Comparison of ENCODE assay signal across 30 cellular contexts in genomic region chr12:115918763-115919162, GRCh38.
DNase-seq lines count a peak whose midpoint lies in the region; ATAC-seq, FAIRE-seq and TF ChIP-seq lines count a peak whose summit lies in the region.
"Had no signal": no experiment of that assay in that cellular context is flagged by ENCODE, and none has a peak within 500 bp of the region (broad histone marks: within the 10 kb centered on the region; RNA-seq: fewer than 3 reads in every experiment).

No MANE protein-coding gene starts in this region.

- no peak overlapping the region for H3K27ac Mint-ChIP-seq in nephron progenitor cell
- H3K27ac Mint-ChIP-seq: B cell; CD8-positive, alpha-beta memory T cell had no signal

- POLR2A ChIA-PET in A549 (lab: Yijun Ruan, JAX): no interaction called here
- POLR2A ChIA-PET in K562 (lab: Yijun Ruan, JAX): interaction anchor here (0.6 to 1.3 kb wide), 3 partner anchors 15 to 1251 kb away, joined by 3 to 6 read pairs (median 3); no protein-coding TSS in a partner anchor

- H3K27me3 ChIP-seq in OCI-LY3 (ENCODE audit: low read depth, low read length) (peaks cover 10% of the 10 kb centered on the region; the same call in 1 of the 2 replicates), K562 (ENCODE audit: control insufficient read depth in 2 of 2, insufficient read depth in 2 of 2, low read length in 2 of 2) (peaks cover 0 to 11% of the 10 kb centered on the region in 2 experiments; a peak in 2 of 5 replicates)
- H3K27me3 ChIP-seq: MG63 had no signal

- ATAC-seq in A549 (no peak), K562 (peak; percentile 44; the same call in 1 of the 3 replicates), GM19452 (IDR thresholded peaks at IDR 0.05; ENCODE audit: unreplicated experiment) (no peak)
- ATAC-seq: HCT116, Panc1 had no signal

- H4K20me1 ChIP-seq in OCI-LY3 (ENCODE audit: insufficient read depth, low read length) (no peaks in the 10 kb centered on the region), K562 (replicated peaks; ENCODE audit: control insufficient read depth, insufficient read depth, low read length) (no peaks in the 10 kb centered on the region; the same call in 1 of the 2 replicates)

- no peaks in the 10 kb centered on the region for H3K4me1 Mint-ChIP-seq in nephron progenitor cell

- peaks cover 5% of the 10 kb centered on the region for H3K36me3 Mint-ChIP-seq in nephron progenitor cell (ENCODE audit: low read depth)
- H3K36me3 Mint-ChIP-seq: CD8-positive, alpha-beta memory T cell had no signal

- CTCF ChIA-PET in A549 (lab: Yijun Ruan, JAX): interaction anchor here (1.0 to 6.6 kb wide), 15 partner anchors 10 to 1952 kb away, joined by 3 to 59 read pairs (median 12); no protein-coding TSS in a partner anchor
- CTCF ChIA-PET in K562 (lab: Yijun Ruan, JAX; ENCODE audit: low intra/inter-chr PET ratio): interaction anchor here (0.6 to 2.4 kb wide), 2 partner anchors 268 to 1293 kb away, joined by 3 to 13 read pairs; no protein-coding TSS in a partner anchor

- no peak overlapping the region for H3K4me3 Mint-ChIP-seq in nephron progenitor cell
- H3K4me3 Mint-ChIP-seq: B cell; CD8-positive, alpha-beta memory T cell had no signal

- H3K27me3 Mint-ChIP-seq in nephron progenitor cell (ENCODE audit: low read depth, poor library complexity): peaks cover 64% of the 10 kb centered on the region

- no TSS peak for BruUV-seq in K562 (replicated peaks; lab: Mats Ljungman, UMichigan)

- H3K27ac ChIP-seq in A549: no peak overlapping the region; a peak in 1 of 6 replicates
- H3K27ac ChIP-seq in OCI-LY3 (ENCODE audit: low read length): no peak overlapping the region
- no peak overlapping the region for H3K27ac ChIP-seq in K562 (ENCODE audit: extremely low read depth, low read depth, low read length)
- H3K27ac ChIP-seq: C4-2B, HL-60, SK-N-MC had no signal

- TF ChIP-seq EP300 in A549 (IDR thresholded peaks at IDR 0.05) (no peak), K562 (IDR thresholded peaks at IDR 0.05; ENCODE audit: low read length) (no peak)

- 9% methylated on average over 7 of the region's 7 CpGs for WGBS in A549 (ENCODE audit: missing lambda C conversion rate)
- 2% methylated on average over 7 of the region's 7 CpGs for WGBS in K562 (ENCODE audit: insufficient coverage, low coverage, missing lambda C conversion rate)

- H3K4me3 ChIP-seq in A549 (no peak overlapping the region), OCI-LY3 (ENCODE audit: low read length) (peak overlapping the region; percentile 53), K562 (no peak overlapping the region)
- H3K4me3 ChIP-seq: MG63, SK-N-MC had no signal

- no peak overlapping the region for H3K9ac ChIP-seq in OCI-LY3 (ENCODE audit: low read length)
- H3K9ac ChIP-seq in K562 (ENCODE audit: insufficient read depth in 1 of 2, low read depth in 2 of 2, low read length in 2 of 2): no peak overlapping the region

- H3K4me1 ChIP-seq in A549 (no peaks in the 10 kb centered on the region), OCI-LY3 (ENCODE audit: low read length) (0 out of 2 replicates have a peak, but pooled peaks cover 3% of the 10 kb centered on the region), K562 (replicated peaks in 1 of 2; ENCODE audit: control insufficient read depth in 2 of 2, insufficient read depth in 2 of 2, low read length in 2 of 2) (peaks cover 0 to 7% of the 10 kb centered on the region in 2 experiments; a peak in 1 of 5 replicates)

- H3K4me2 ChIP-seq in A549: no peak overlapping the region
- peak overlapping the region; percentile 37 for H3K4me2 ChIP-seq in OCI-LY3 (ENCODE audit: low read length)
- no peak overlapping the region for H3K4me2 ChIP-seq in K562 (ENCODE audit: insufficient read depth, low read length)

- peaks cover 31% of the 10 kb centered on the region for H3K9me3 Mint-ChIP-seq in nephron progenitor cell

- H2AFZ ChIP-seq in OCI-LY3 (ENCODE audit: low read depth, low read length) (no peak overlapping the region), K562 (ENCODE audit: low read depth, low read length) (peak overlapping the region; percentile 22; the same call in 1 of the 2 replicates)

- TF ChIP-seq CTCF in A549 (IDR thresholded peaks at IDR 0.05) (no peak), OCI-LY3 (IDR thresholded peaks at IDR 0.05; ENCODE audit: low read depth, low read length) (no peak), K562 (IDR thresholded peaks at IDR 0.05 in 2 of 3, conservative IDR thresholded peaks at IDR 0.05 in 1 of 3; ENCODE audit: insufficient read depth in 2 of 3, low read depth in 1 of 3, low read length in 3 of 3) (no peak), nephron progenitor cell (IDR thresholded peaks at IDR 0.05) (no peak)

- H3K79me2 ChIP-seq in OCI-LY3 (ENCODE audit: low read length) (no peaks in the 10 kb centered on the region), K562 (ENCODE audit: control insufficient read depth, insufficient read depth, low read length) (no peaks in the 10 kb centered on the region)

- no peak for DNase-seq in A549 (ENCODE audit: low read depth in 1 of 2, low spot score in 1 of 2)
- peak; percentile 2 for DNase-seq in CD1c-positive myeloid dendritic cell (ENCODE audit: extremely low spot score)
- DNase-seq in K562 (ENCODE audit: extremely low read depth in 1 of 4, low spot score in 3 of 4): peak in 1 of 4 experiments; percentile 8
- no peak for DNase-seq in nephron progenitor cell
- no peak for DNase-seq in middle frontal gyrus (ENCODE audit: extremely low spot score, low spot score)
- DNase-seq in COLO829 (ENCODE audit: low spot score): no peak
- DNase-seq: Calu3; CD8-positive, alpha-beta memory T cell; DMS79 treated with DMSO at 0.1 percent for 48 hours; GF-D8; MG63; NCI-H1092 treated with DMSO at 0.1 percent for 48 hours; NCI-H1436; NCI-H187; NCI-H2081 treated with DMSO at 0.1 percent for 48 hours; NCI-H2171; NCI-H226; NCI-H510A; NCI-H748 treated with DMSO at 0.1 percent for 48 hours; NK-92 treated with Interleukin-12 subunit alpha and Interleukin-12 subunit beta, amount 100 ng/mL, for 24 hours; SHP77 treated with DMSO at 0.1 percent for 48 hours had no signal

- intact Hi-C loops in K562 (cut with micrococcal nuclease): loop anchor here (5.0 to 10.0 kb wide), 2 partner anchors 124 to 1256 kb away; no protein-coding TSS in a partner anchor

- TF ChIP-seq POLR2A in A549 (IDR thresholded peaks at IDR 0.05; ENCODE audit: low read length) (no peak), K562 (conservative IDR thresholded peaks at IDR 0.05) (no peak)

- H3K36me3 ChIP-seq in OCI-LY3 (replicated peaks; ENCODE audit: low read depth, low read length): no peaks in the 10 kb centered on the region
- no peaks in the 10 kb centered on the region for H3K36me3 ChIP-seq in K562 (ENCODE audit: control insufficient read depth, insufficient read depth, low read length)
- H3K36me3 ChIP-seq: MG63 had no signal

- in situ Hi-C loops in K562 (cut with MboI): loop anchor here (5.0 kb wide), 1 partner anchor 1256 kb away; no protein-coding TSS in a partner anchor

- H3K9me3 ChIP-seq in A549: peaks cover 20% of the 10 kb centered on the region
- 0 out of 2 replicates have a peak, but pooled peaks cover 7% of the 10 kb centered on the region for H3K9me3 ChIP-seq in OCI-LY3 (ENCODE audit: insufficient read depth, low read length)
- no peaks in the 10 kb centered on the region; the same call in 1 of the 2 replicates for H3K9me3 ChIP-seq in K562 (replicated peaks; ENCODE audit: control insufficient read depth, insufficient read depth, low read depth, low read length)

- FAIRE-seq in A549 (lab: Jason Lieb, UNC) (no peak), K562 (lab: Jason Lieb, UNC) (no peak)
- FAIRE-seq: GM12891 had no signal

- no peaks in the 10 kb centered on the region for H3K9me1 ChIP-seq in K562 (ENCODE audit: control insufficient read depth, insufficient read depth, low read length)

- TF ChIP-seq RAD21 in A549 (conservative IDR thresholded peaks at IDR 0.05 in 1 of 2, IDR thresholded peaks at IDR 0.05 in 1 of 2) (no peak), K562 (CRISPR knock-in tag; conservative IDR thresholded peaks at IDR 0.05 in 1 of 2, IDR thresholded peaks at IDR 0.05 in 1 of 2) (no peak)

TF ChIP-seq in A549, 52 proteins besides CTCF, POLR2A, EP300 and RAD21 (continues in another document):
- TF ChIP-seq RFX5 (IDR thresholded peaks at IDR 0.05) (no peak), CHD2 (IDR thresholded peaks at IDR 0.05; ENCODE audit: low read length, partially characterized antibody) (peak; percentile 23)

TF ChIP-seq in K562, 482 proteins besides CTCF, POLR2A, EP300 and RAD21 (continues in another document):
- no peak for TF ChIP-seq SRSF3 (IDR thresholded peaks at IDR 0.05; ENCODE audit: insufficient read depth, low read length)
- TF ChIP-seq SPI1 (IDR thresholded peaks at IDR 0.05; ENCODE audit: borderline replicate concordance, low read depth, low read length): peak; percentile 58
- peak; percentile 88 for TF ChIP-seq CHD2 (IDR thresholded peaks at IDR 0.05; ENCODE audit: low read depth, low read length)
- TF ChIP-seq ELF1 (tag; IDR thresholded peaks at IDR 0.05): 0 out of 2 replicates have a peak, but pooled peaks have one; percentile 18

Comparison
In these comparisons a context has a peak if more than half of its experiments do, and no peak if none do; other contexts are left out.
1. Of the 35 proteins assayed by ChIP-seq in both K562 and A549: peak only in K562: none; only in A549: REST; in both: CHD2; in neither: 32; mixed calls (peak in some experiments, not most) for 1.